23 cellular contexts compared by ENCODE assay signal in the genomic region with DNA sequence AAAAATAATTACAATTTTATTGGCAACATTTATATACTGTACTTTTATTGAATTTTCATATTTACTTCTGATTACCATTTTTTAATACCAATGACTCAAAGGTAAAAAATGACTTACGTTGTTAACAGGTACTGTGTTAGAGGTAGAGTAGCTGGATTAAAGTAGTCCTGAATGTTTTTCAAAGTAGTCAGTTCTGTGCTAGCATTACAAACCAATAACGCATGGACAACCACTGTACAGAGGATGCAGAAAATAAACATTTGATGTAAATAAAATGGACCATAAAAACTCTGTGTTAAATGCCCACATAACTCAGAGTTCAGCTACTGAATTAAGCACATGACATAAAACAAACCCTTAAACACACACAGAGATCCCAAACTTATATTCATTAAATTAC. TPM values are rescaled to one million over a fixed set of nuclear protein-coding genes. Genes with fewer than 3 reads are reported as not detected.
A peak's percentile ranks its signal among the peaks of the same experiment; 100 is the strongest.
DNase-seq lines count a peak whose midpoint lies in the region; ATAC-seq, FAIRE-seq and TF ChIP-seq lines count a peak whose summit lies in the region.
"Had no signal": no experiment of that assay in that cellular context is flagged by ENCODE, and none has a peak within 500 bp of the region (broad histone marks: within the 10 kb centered on the region; RNA-seq: fewer than 3 reads in every experiment).

No MANE protein-coding gene starts in this region.

- H3K9ac ChIP-seq in Karpas-422 (ENCODE audit: low read length) (no peak overlapping the region), K562 (ENCODE audit: insufficient read depth in 1 of 2, low read depth in 2 of 2, low read length in 2 of 2) (no peak overlapping the region)
- H3K9ac ChIP-seq: BLaER1 had no signal

- no peak overlapping the region for H2AFZ ChIP-seq in Karpas-422 (ENCODE audit: low read length)
- H2AFZ ChIP-seq in K562 (ENCODE audit: low read depth, low read length) = no peak overlapping the region

- TF ChIP-seq EP300 in K562 (IDR thresholded peaks at IDR 0.05; ENCODE audit: low read length) = no peak

- H3K9me3 ChIP-seq in Karpas-422 (ENCODE audit: low read length) = no peaks in the 10 kb centered on the region
- H3K9me3 ChIP-seq in K562 (replicated peaks; ENCODE audit: control insufficient read depth, insufficient read depth, low read depth, low read length) = no peaks in the 10 kb centered on the region
- H3K9me3 ChIP-seq: BE2C, BLaER1 had no signal

- peaks cover 45% of the 10 kb centered on the region for H3K4me1 ChIP-seq in Karpas-422 (ENCODE audit: low read length)
- H3K4me1 ChIP-seq in K562 (replicated peaks in 1 of 2; ENCODE audit: control insufficient read depth in 2 of 2, insufficient read depth in 2 of 2, low read length in 2 of 2) = no peaks in the 10 kb centered on the region
- H3K4me1 ChIP-seq: BE2C had no signal

- TF ChIP-seq RAD21 in K562 (CRISPR knock-in tag; conservative IDR thresholded peaks at IDR 0.05 in 1 of 2, IDR thresholded peaks at IDR 0.05 in 1 of 2) = no peak

- TF ChIP-seq CTCF in LNCaP clone FGC (IDR thresholded peaks at IDR 0.05; ENCODE audit: control insufficient read depth, extremely low read depth, insufficient read depth) = no peak
- TF ChIP-seq CTCF in K562 (IDR thresholded peaks at IDR 0.05 in 2 of 3, conservative IDR thresholded peaks at IDR 0.05 in 1 of 3; ENCODE audit: insufficient read depth in 2 of 3, low read depth in 1 of 3, low read length in 3 of 3) = no peak

- CTCF ChIA-PET in K562 (lab: Yijun Ruan, JAX; ENCODE audit: low intra/inter-chr PET ratio) = no interaction called here
- CTCF ChIA-PET in HEK293T (lab: Yijun Ruan, JAX) = no interaction called here

- TF ChIP-seq POLR2A in K562 (conservative IDR thresholded peaks at IDR 0.05) = no peak

- in situ Hi-C loops in K562 (cut with MboI) = no loop called here

- no peak overlapping the region for H3K4me3 ChIP-seq in Karpas-422 (ENCODE audit: low read length)
- H3K4me3 ChIP-seq in LNCaP clone FGC (ENCODE audit: low read depth, low read length) = no peak overlapping the region
- H3K4me3 ChIP-seq in K562 = no peak overlapping the region
- H3K4me3 ChIP-seq: BLaER1 had no signal

- no peaks in the 10 kb centered on the region for H3K9me2 ChIP-seq in Karpas-422 (replicated peaks; ENCODE audit: insufficient read depth, low read length)

- H3K79me2 ChIP-seq in Karpas-422 (ENCODE audit: low read length) (no peaks in the 10 kb centered on the region), K562 (ENCODE audit: control insufficient read depth, insufficient read depth, low read length) (no peaks in the 10 kb centered on the region)

- ATAC-seq in K562 = no peak

- no TSS peak for BruUV-seq in K562 (replicated peaks; lab: Mats Ljungman, UMichigan)

- H3K27me3 ChIP-seq in Karpas-422 (ENCODE audit: low read length) = no peaks in the 10 kb centered on the region
- H3K27me3 ChIP-seq in K562 (ENCODE audit: control insufficient read depth in 2 of 2, insufficient read depth in 2 of 2, low read length in 2 of 2) = no peaks in the 10 kb centered on the region
- H3K27me3 ChIP-seq: BE2C, BLaER1 had no signal

- H3K4me2 ChIP-seq in Karpas-422 (ENCODE audit: low read depth, low read length, poor library complexity, severe bottlenecking) (peak overlapping the region; percentile 70), K562 (ENCODE audit: insufficient read depth, low read length) (no peak overlapping the region)
- H3K4me2 ChIP-seq: BLaER1 had no signal

- peak overlapping the region; percentile 93 for H3K27ac ChIP-seq in Karpas-422 (ENCODE audit: low read length)
- H3K27ac ChIP-seq in K562 (ENCODE audit: extremely low read depth, low read depth, low read length) = no peak overlapping the region
- H3K27ac ChIP-seq: BLaER1 had no signal

- 90% methylated on average over 2 of the region's 2 CpGs for WGBS in K562 (ENCODE audit: insufficient coverage, low coverage, missing lambda C conversion rate)

- POLR2A ChIA-PET in K562 (lab: Yijun Ruan, JAX) (no interaction called here), HEK293T (lab: Yijun Ruan, JAX) (no interaction called here)

- H4K20me1 ChIP-seq in Karpas-422 (ENCODE audit: insufficient read depth, low read depth, low read length) (no peaks in the 10 kb centered on the region), K562 (replicated peaks; ENCODE audit: control insufficient read depth, insufficient read depth, low read length) (no peaks in the 10 kb centered on the region)
- H4K20me1 ChIP-seq: BLaER1 had no signal

- intact Hi-C loops in K562 (cut with micrococcal nuclease) = no loop called here

- DNase-seq in Karpas-422 (no peak), LNCaP clone FGC (ENCODE audit: low read depth) (peak; percentile 1), K562 (ENCODE audit: extremely low read depth in 1 of 4, low spot score in 3 of 4) (no peak), HEK293T (ENCODE audit: extremely low spot score) (no peak), DMS153 (lab: John Stamatoyannopoulos, UW) (no peak)
- DNase-seq: 8988T; ACHN; BE2C; C1 segment of cervical spinal cord; CD4-positive, alpha-beta memory T cell; CD4-positive, CD25-positive, alpha-beta regulatory T cell; CD8-positive, alpha-beta memory T cell; COR-L47; DMS 273 treated with DMSO at 0.1 percent for 48 hours; DMS79 treated with DMSO at 0.1 percent for 48 hours; GF-D8 had no signal

- peak; percentile 23 for FAIRE-seq in K562 (lab: Jason Lieb, UNC)
- FAIRE-seq: A204.1, GM12891, GM19239 had no signal

- no peaks in the 10 kb centered on the region for H3K9me1 ChIP-seq in K562 (ENCODE audit: control insufficient read depth, insufficient read depth, low read length)

- H3K36me3 ChIP-seq in Karpas-422 (ENCODE audit: insufficient read depth, low read length) = peaks cover 20% of the 10 kb centered on the region; the same call in 1 of the 2 replicates
- H3K36me3 ChIP-seq in K562 (ENCODE audit: control insufficient read depth, insufficient read depth, low read length) = peaks cover 23% of the 10 kb centered on the region; the same call in 1 of the 3 replicates

TF ChIP-seq in K562, 482 proteins besides CTCF, POLR2A, EP300 and RAD21:
- TF ChIP-seq, protein P1, sequence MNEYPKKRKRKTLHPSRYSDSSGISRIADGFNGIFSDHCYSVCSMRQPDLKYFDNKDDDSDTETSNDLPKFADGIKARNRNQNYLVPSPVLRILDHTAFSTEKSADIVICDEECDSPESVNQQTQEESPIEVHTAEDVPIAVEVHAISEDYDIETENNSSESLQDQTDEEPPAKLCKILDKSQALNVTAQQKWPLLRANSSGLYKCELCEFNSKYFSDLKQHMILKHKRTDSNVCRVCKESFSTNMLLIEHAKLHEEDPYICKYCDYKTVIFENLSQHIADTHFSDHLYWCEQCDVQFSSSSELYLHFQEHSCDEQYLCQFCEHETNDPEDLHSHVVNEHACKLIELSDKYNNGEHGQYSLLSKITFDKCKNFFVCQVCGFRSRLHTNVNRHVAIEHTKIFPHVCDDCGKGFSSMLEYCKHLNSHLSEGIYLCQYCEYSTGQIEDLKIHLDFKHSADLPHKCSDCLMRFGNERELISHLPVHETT (CRISPR knock-in tag; conservative IDR thresholded peaks at IDR 0.05 in 1 of 2, IDR thresholded peaks at IDR 0.05 in 1 of 2) = no peak
- no peak for TF ChIP-seq ZNF75A (CRISPR knock-in tag; IDR thresholded peaks at IDR 0.05)
TF ChIP-seq in K562: peak in this region for 0.

TF ChIP-seq in HEK293T, 16 proteins besides CTCF, POLR2A, EP300 and RAD21:
- no peak for TF ChIP-seq FOXM1 (IDR thresholded peaks at IDR 0.05; ENCODE audit: borderline replicate concordance)
- TF ChIP-seq, protein P2, sequence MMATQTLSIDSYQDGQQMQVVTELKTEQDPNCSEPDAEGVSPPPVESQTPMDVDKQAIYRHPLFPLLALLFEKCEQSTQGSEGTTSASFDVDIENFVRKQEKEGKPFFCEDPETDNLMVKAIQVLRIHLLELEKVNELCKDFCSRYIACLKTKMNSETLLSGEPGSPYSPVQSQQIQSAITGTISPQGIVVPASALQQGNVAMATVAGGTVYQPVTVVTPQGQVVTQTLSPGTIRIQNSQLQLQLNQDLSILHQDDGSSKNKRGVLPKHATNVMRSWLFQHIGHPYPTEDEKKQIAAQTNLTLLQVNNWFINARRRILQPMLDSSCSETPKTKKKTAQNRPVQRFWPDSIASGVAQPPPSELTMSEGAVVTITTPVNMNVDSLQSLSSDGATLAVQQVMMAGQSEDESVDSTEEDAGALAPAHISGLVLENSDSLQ (IDR thresholded peaks at IDR 0.05) = no peak

RNA-seq across cellular contexts. Expression of a gene that starts 46.3 kb away (rescaled TPM):
- 5.1 and 9.6 TPM in 2 replicates for total RNA-seq in Karpas-422 (2014; rRNA removed; shearing (Covaris generic); ENCODE audit: low replicate concordance)
- total RNA-seq in K562 (2011; cell fraction: chromatin; rRNA removed; ENCODE audit: low replicate concordance) = not detected in 2 replicates
- total RNA-seq in K562 (2011; cell fraction: nucleolus; rRNA removed) = not detected in 2 replicates
- not detected in 2 replicates for total RNA-seq in K562 (2011; cell fraction: nucleoplasm; rRNA removed)
- total RNA-seq in K562 (2014; rRNA removed) = not detected in 2 replicates
- total RNA-seq in K562 (2014; rRNA removed; fragmentation: Illumina TruSeq; extraction: Trizol) = not detected in 2 replicates
- total RNA-seq in K562 (2015; rRNA removed; fragmentation: Illumina TruSeq; extraction: Trizol) = not detected in 2 replicates
- total RNA-seq in K562 (2021) = 0.07 TPM in 1 of 2 replicates, not detected in the other
- polyA plus RNA-seq in K562 (2011; rRNA removed) = 0.04 TPM in 1 of 2 replicates, not detected in the other
- polyA plus RNA-seq in K562 (2011; cell fraction: cytosol; rRNA removed) = 0.06 and 0.10 TPM in 2 replicates
- polyA plus RNA-seq in K562 (2011; cell fraction: nucleus; rRNA removed) = 0.07 and 0.10 TPM in 2 replicates
- 0.03 TPM in 1 of 2 replicates, not detected in the other for polyA plus RNA-seq in K562 (2012)
- polyA plus RNA-seq in K562 (2014; fragmentation: Illumina TruSeq; extraction: Trizol) = not detected in 2 replicates
- polyA plus RNA-seq in K562 (2014; fragmentation: Nextera tagmentation; extraction: Ambion mirVana) = not detected
- 0.04 and 0.07 TPM in 2 replicates for polyA plus RNA-seq in K562 (2014; rRNA removed)
- polyA minus RNA-seq in K562 (2011; rRNA and poly(A)+ RNA removed) = not detected in 2 replicates
- polyA minus RNA-seq in K562 (2011; cell fraction: cytosol; rRNA and poly(A)+ RNA removed) = not detected in 2 replicates
- not detected in 2 replicates for polyA minus RNA-seq in K562 (2011; cell fraction: nucleus; rRNA and poly(A)+ RNA removed)
- total RNA-seq: A673; CD4-positive, alpha-beta memory T cell; CD4-positive, CD25-positive, alpha-beta regulatory T cell; CD8-positive, alpha-beta memory T cell had no signal
- polyA plus RNA-seq: AG04450; CD14-positive monocyte; CD4-positive, alpha-beta memory T cell; CD4-positive, CD25-positive, alpha-beta regulatory T cell; CD8-positive, alpha-beta memory T cell had no signal
